ENCODE assay signal across 17 cellular contexts in the genomic region with DNA sequence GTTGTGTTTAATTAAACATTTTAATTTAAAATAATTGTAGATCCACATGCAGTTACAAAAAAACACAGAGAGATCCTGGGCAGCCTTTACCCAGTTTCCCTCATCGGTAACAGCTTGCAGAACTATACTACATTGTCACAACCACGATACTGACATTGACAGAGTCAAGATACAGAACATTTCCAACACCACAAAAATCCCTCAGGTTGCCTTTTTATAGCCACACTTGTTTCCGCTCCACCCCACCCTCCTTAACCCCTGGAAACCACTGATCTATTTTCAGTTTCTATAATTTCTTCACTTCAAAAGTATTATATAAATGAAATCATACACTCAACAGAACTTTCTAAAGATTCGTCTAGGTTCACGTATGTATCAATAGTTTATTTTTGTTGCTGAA.
DNase-seq lines count a peak whose midpoint lies in the region; ATAC-seq, FAIRE-seq and TF ChIP-seq lines count a peak whose summit lies in the region.
"Had no signal": no experiment of that assay in that cellular context is flagged by ENCODE, and none has a peak within 500 bp of the region (broad histone marks: within the 10 kb centered on the region; RNA-seq: fewer than 3 reads in every experiment).

No MANE protein-coding gene starts in this region.

- in situ Hi-C loops in GM12878 (cut with MboI): no loop called here

- no peaks in the 10 kb centered on the region for H4K20me1 ChIP-seq in GM12878 (ENCODE audit: control insufficient read depth, insufficient read depth)

- H3K79me2 ChIP-seq in GM12878 (ENCODE audit: control insufficient read depth, insufficient read depth, low read length): no peaks in the 10 kb centered on the region

- no peak overlapping the region for H3K4me3 Mint-ChIP-seq in activated CD4-positive, alpha-beta T cell treated with anti-CD3 and anti-CD28 coated beads for 36 hours
- H3K4me3 Mint-ChIP-seq in stimulated activated naive CD8-positive, alpha-beta T cell treated with anti-CD3 and anti-CD28 coated beads, Interleukin-15, amount 100 ng/mL, for 72 hours: no peak overlapping the region

- no TSS peak for BruUV-seq in GM12878 (replicated peaks; lab: Mats Ljungman, UMichigan)

- no peak overlapping the region for H3K4me2 ChIP-seq in GM12878 (ENCODE audit: control insufficient read depth, insufficient read depth)
- H3K4me2 ChIP-seq: SK-N-SH had no signal

- H3K4me1 ChIP-seq in GM12878 (ENCODE audit: control insufficient read depth, insufficient read depth, low read length) (no peaks in the 10 kb centered on the region), vagina (peaks cover 4% of the 10 kb centered on the region)
- H3K4me1 ChIP-seq: Peyer's patch had no signal

- RAD21 ChIA-PET in GM12878 (lab: Charles Lee; ENCODE audit: unreplicated experiment): no interaction called here

- no peaks in the 10 kb centered on the region for H3K36me3 ChIP-seq in GM12878 (ENCODE audit: control insufficient read depth in 2 of 2, insufficient read depth in 2 of 2, low read length in 1 of 2)
- H3K36me3 ChIP-seq in vagina: no peaks in the 10 kb centered on the region
- H3K36me3 ChIP-seq: Peyer's patch had no signal

- WGBS in GM12878 (ENCODE audit: insufficient coverage, insufficient replicate concordance, low lambda C conversion rate, missing lambda C conversion rate): 39% methylated on average over 5 of the region's 5 CpGs

- peak; percentile 54 for FAIRE-seq in GM12878 (lab: Jason Lieb, UNC)

- H3K36me3 Mint-ChIP-seq in activated CD4-positive, alpha-beta T cell treated with anti-CD3 and anti-CD28 coated beads for 36 hours (ENCODE audit: low read depth): no peaks in the 10 kb centered on the region

- DNase-seq in activated CD4-positive, alpha-beta T cell treated with anti-CD3 and anti-CD28 coated beads for 36 hours: peak; percentile 7
- DNase-seq in activated CD4-positive, alpha-beta T cell treated with anti-CD3 and anti-CD28 coated beads for 1 hour: no peak
- DNase-seq in GM12878 (ENCODE audit: low read depth, low spot score): no peak
- peak in 1 of 2 donors; percentile 10 for DNase-seq in stimulated activated naive CD8-positive, alpha-beta T cell treated with anti-CD3 and anti-CD28 coated beads, Interleukin-15, amount 100 ng/mL, for 72 hours
- DNase-seq in vagina (ENCODE audit: extremely low spot score in 2 of 2): no peak
- no peak for DNase-seq in cerebellum (ENCODE audit: low spot score)
- DNase-seq: C1 segment of cervical spinal cord, HCEC 1CT, NCI-H1092, NCI-H146, NCI-H2081, NCI-H774, Peyer's patch, SK-N-SH had no signal

- CTCF ChIA-PET in activated CD4-positive, alpha-beta T cell treated with anti-CD3 and anti-CD28 coated beads for 36 hours (lab: Charles Lee): no interaction called here
- CTCF ChIA-PET in GM12878 (lab: Yijun Ruan, JAX): no interaction called here

- no peak for TF ChIP-seq CTCF in GM12878 (IDR thresholded peaks at IDR 0.05 in 2 of 3, conservative IDR thresholded peaks at IDR 0.05 in 1 of 3; ENCODE audit: control insufficient read depth in 2 of 3, extremely low read depth in 1 of 3, insufficient read depth in 1 of 3, low read depth in 3 of 3, low read length in 3 of 3)
- TF ChIP-seq CTCF in vagina (IDR thresholded peaks at IDR 0.05): no peak

- no peak overlapping the region for H3K27ac ChIP-seq in GM12878 (ENCODE audit: control insufficient read depth, insufficient read depth)
- no peak overlapping the region for H3K27ac ChIP-seq in vagina
- H3K27ac ChIP-seq: Peyer's patch had no signal

- no peaks in the 10 kb centered on the region; a peak in 1 of 4 replicates for H3K27me3 ChIP-seq in GM12878 (replicated peaks in 1 of 2; ENCODE audit: control insufficient read depth in 2 of 2, insufficient read depth in 2 of 2, low read length in 1 of 2)
- no peaks in the 10 kb centered on the region for H3K27me3 ChIP-seq in vagina
- H3K27me3 ChIP-seq: Peyer's patch had no signal

- TF ChIP-seq RAD21 in GM12878 (IDR thresholded peaks at IDR 0.05; ENCODE audit: insufficient read depth, low read depth, low read length): no peak

- peaks cover 1% of the 10 kb centered on the region for H3K27me3 Mint-ChIP-seq in activated CD4-positive, alpha-beta T cell treated with anti-CD3 and anti-CD28 coated beads for 36 hours
- peaks cover 7% of the 10 kb centered on the region for H3K27me3 Mint-ChIP-seq in stimulated activated naive CD8-positive, alpha-beta T cell treated with anti-CD3 and anti-CD28 coated beads, Interleukin-15, amount 100 ng/mL, for 72 hours

- peak; percentile 51 for ATAC-seq in activated CD4-positive, alpha-beta T cell treated with anti-CD3 and anti-CD28 coated beads for 36 hours
- ATAC-seq in HG02981 (IDR thresholded peaks at IDR 0.05; ENCODE audit: unreplicated experiment): peak; percentile 51
- no peak for ATAC-seq in GM12878
- ATAC-seq in stimulated activated naive CD8-positive, alpha-beta T cell treated with anti-CD3 and anti-CD28 coated beads, Interleukin-15, amount 100 ng/mL, for 72 hours: peak; percentile 56
- ATAC-seq in GM18519 (IDR thresholded peaks at IDR 0.05; ENCODE audit: low FRiP score, unreplicated experiment): no peak
- ATAC-seq: Right ventricle myocardium inferior had no signal

- POLR2A ChIA-PET in activated CD4-positive, alpha-beta T cell treated with anti-CD3 and anti-CD28 coated beads for 36 hours (lab: Charles Lee): no interaction called here
- POLR2A ChIA-PET in GM12878 (lab: Charles Lee): no interaction called here

- H3K27ac Mint-ChIP-seq in activated CD4-positive, alpha-beta T cell treated with anti-CD3 and anti-CD28 coated beads for 36 hours: no peak overlapping the region
- no peak overlapping the region for H3K27ac Mint-ChIP-seq in stimulated activated naive CD8-positive, alpha-beta T cell treated with anti-CD3 and anti-CD28 coated beads, Interleukin-15, amount 100 ng/mL, for 72 hours

- no peaks in the 10 kb centered on the region for H3K9me3 ChIP-seq in GM12878 (replicated peaks; ENCODE audit: control insufficient read depth, insufficient read depth, low read length)
- no peaks in the 10 kb centered on the region for H3K9me3 ChIP-seq in vagina
- H3K9me3 ChIP-seq: Peyer's patch, SK-N-SH had no signal

- H3K4me1 Mint-ChIP-seq in activated CD4-positive, alpha-beta T cell treated with anti-CD3 and anti-CD28 coated beads for 36 hours: peaks cover 5% of the 10 kb centered on the region
- H3K4me1 Mint-ChIP-seq in stimulated activated naive CD8-positive, alpha-beta T cell treated with anti-CD3 and anti-CD28 coated beads, Interleukin-15, amount 100 ng/mL, for 72 hours: peaks cover 10% of the 10 kb centered on the region

- SMC1A ChIA-PET in GM12878 (lab: Charles Lee; ENCODE audit: uncharacterized antibody, unreplicated experiment): no interaction called here

- TF ChIP-seq EP300 in GM12878 (IDR thresholded peaks at IDR 0.05; ENCODE audit: borderline replicate concordance in 1 of 2, control insufficient read depth in 1 of 2, low read depth in 2 of 2, low read length in 2 of 2): no peak

- TF ChIP-seq POLR2A in GM12878 (IDR thresholded peaks at IDR 0.05; ENCODE audit: low read depth, low read length) (no peak), vagina (IDR thresholded peaks at IDR 0.05) (no peak)

- no peak overlapping the region for H2AFZ ChIP-seq in GM12878 (ENCODE audit: control insufficient read depth, low read depth, low read length)

- H3K4me3 ChIP-seq in GM12878: no peak overlapping the region
- H3K4me3 ChIP-seq in vagina: no peak overlapping the region
- H3K4me3 ChIP-seq: Peyer's patch had no signal

- H3K9ac ChIP-seq in GM12878 (ENCODE audit: control insufficient read depth, insufficient read depth, low read length): no peak overlapping the region
- H3K9ac ChIP-seq: SK-N-SH had no signal

- intact Hi-C loops in activated CD4-positive, alpha-beta T cell treated with anti-CD3 and anti-CD28 coated beads for 36 hours (cut with DNase I, micrococcal nuclease): no loop called here
- intact Hi-C loops in GM12878 (cut with micrococcal nuclease; ENCODE audit: unreplicated experiment): no loop called here
- intact Hi-C loops in vagina (cut with DNase I): no loop called here

- no peaks in the 10 kb centered on the region for H3K9me3 Mint-ChIP-seq in activated CD4-positive, alpha-beta T cell treated with anti-CD3 and anti-CD28 coated beads for 36 hours (ENCODE audit: low read depth)
- peaks cover 0 to 8% of the 10 kb centered on the region in 2 donors for H3K9me3 Mint-ChIP-seq in stimulated activated naive CD8-positive, alpha-beta T cell treated with anti-CD3 and anti-CD28 coated beads, Interleukin-15, amount 100 ng/mL, for 72 hours

TF ChIP-seq in GM12878, 131 proteins besides CTCF, POLR2A, EP300 and RAD21:
- TF ChIP-seq ZZZ3 (IDR thresholded peaks at IDR 0.05; ENCODE audit: control insufficient read depth, insufficient read length, low read depth): no peak
- TF ChIP-seq NFXL1 (IDR thresholded peaks at IDR 0.05; ENCODE audit: borderline replicate concordance): no peak
- TF ChIP-seq RUNX3 (IDR thresholded peaks at IDR 0.05; ENCODE audit: low read length): peak; percentile 58
- 0 out of 2 replicates have a peak, but pooled peaks have one; percentile 17 for TF ChIP-seq MEF2A (IDR thresholded peaks at IDR 0.05; ENCODE audit: insufficient read depth, low read depth, low read length)
- TF ChIP-seq, protein P1, sequence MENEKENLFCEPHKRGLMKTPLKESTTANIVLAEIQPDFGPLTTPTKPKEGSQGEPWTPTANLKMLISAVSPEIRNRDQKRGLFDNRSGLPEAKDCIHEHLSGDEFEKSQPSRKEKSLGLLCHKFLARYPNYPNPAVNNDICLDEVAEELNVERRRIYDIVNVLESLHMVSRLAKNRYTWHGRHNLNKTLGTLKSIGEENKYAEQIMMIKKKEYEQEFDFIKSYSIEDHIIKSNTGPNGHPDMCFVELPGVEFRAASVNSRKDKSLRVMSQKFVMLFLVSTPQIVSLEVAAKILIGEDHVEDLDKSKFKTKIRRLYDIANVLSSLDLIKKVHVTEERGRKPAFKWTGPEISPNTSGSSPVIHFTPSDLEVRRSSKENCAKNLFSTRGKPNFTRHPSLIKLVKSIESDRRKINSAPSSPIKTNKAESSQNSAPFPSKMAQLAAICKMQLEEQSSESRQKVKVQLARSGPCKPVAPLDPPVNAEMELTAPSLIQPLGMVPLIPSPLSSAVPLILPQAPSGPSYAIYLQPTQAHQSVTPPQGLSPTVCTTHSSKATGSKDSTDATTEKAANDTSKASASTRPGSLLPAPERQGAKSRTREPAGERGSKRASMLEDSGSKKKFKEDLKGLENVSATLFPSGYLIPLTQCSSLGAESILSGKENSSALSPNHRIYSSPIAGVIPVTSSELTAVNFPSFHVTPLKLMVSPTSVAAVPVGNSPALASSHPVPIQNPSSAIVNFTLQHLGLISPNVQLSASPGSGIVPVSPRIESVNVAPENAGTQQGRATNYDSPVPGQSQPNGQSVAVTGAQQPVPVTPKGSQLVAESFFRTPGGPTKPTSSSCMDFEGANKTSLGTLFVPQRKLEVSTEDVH (IDR thresholded peaks at IDR 0.05; ENCODE audit: low read depth, partially characterized antibody): no peak

Comparison
In these comparisons a context has a peak if more than half of its experiments do, and no peak if none do; other contexts are left out.
1. ATAC-seq: peak in activated CD4-positive, alpha-beta T cell treated with anti-CD3 and anti-CD28 coated beads for 36 hours (single experiment), HG02981 (single experiment) and stimulated activated naive CD8-positive, alpha-beta T cell treated with anti-CD3 and anti-CD28 coated beads, Interleukin-15, amount 100 ng/mL, for 72 hours (single experiment); none in GM12878 (single experiment) and GM18519 (single experiment).